ENCODE assay signal across 25 cellular contexts in genomic region chr18:48098007-48098406, GRCh38.
A peak's percentile ranks its signal among the peaks of the same experiment; 100 is the strongest.
DNase-seq lines count a peak whose midpoint lies in the region; ATAC-seq, FAIRE-seq and TF ChIP-seq lines count a peak whose summit lies in the region.
"Had no signal": no experiment of that assay in that cellular context is flagged by ENCODE, and none has a peak within 500 bp of the region (broad histone marks: within the 10 kb centered on the region; RNA-seq: fewer than 3 reads in every experiment).

No MANE protein-coding gene starts in this region.

- no peaks in the 10 kb centered on the region for H3K36me3 ChIP-seq in bronchial epithelial cell (ENCODE audit: control insufficient read depth, insufficient read depth, low read length)
- no peaks in the 10 kb centered on the region for H3K36me3 ChIP-seq in keratinocyte (ENCODE audit: control insufficient read depth in 2 of 2, extremely low read depth in 1 of 2, insufficient read depth in 2 of 2, low read length in 2 of 2)
- H3K36me3 ChIP-seq: BLaER1 treated with 17β-estradiol and CSF1 and Interleukin-3, amounts not matched to agents 10 nM and 100 nM had no signal

- intact Hi-C loops in right cardiac atrium (cut with DNase I), result no loop called here

- H3K9me3 ChIP-seq in keratinocyte (ENCODE audit: control insufficient read depth, low read depth, low read length), result no peaks in the 10 kb centered on the region
- H3K9me3 ChIP-seq in right cardiac atrium (ENCODE audit: control insufficient read depth, low read length), result no peaks in the 10 kb centered on the region
- H3K9me3 ChIP-seq: A549; BLaER1 treated with 17β-estradiol and CSF1 and Interleukin-3, amounts not matched to agents 10 nM and 100 nM had no signal

- H3K9me1 ChIP-seq in keratinocyte (ENCODE audit: control insufficient read depth, extremely low read depth, insufficient read depth, low read length), result no peaks in the 10 kb centered on the region

- peak; percentile 45 for DNase-seq in HPDE6-E6E7 (ENCODE audit: extremely low spot score)
- peak; percentile 41 for DNase-seq in NCI-H69 (lab: John Stamatoyannopoulos, UW)
- DNase-seq in bronchial epithelial cell (ENCODE audit: low read depth), result peak; percentile 83
- peak; percentile 80 for DNase-seq in keratinocyte (ENCODE audit: low read depth, low spot score)
- no peak for DNase-seq in right cardiac atrium
- no peak for DNase-seq in activated naive CD4-positive, alpha-beta T cell treated with anti-CD3 and anti-CD28 coated beads, Interleukin-2, amount 50 U/mL, for 16 hours
- DNase-seq: AML-193; CD4-positive, alpha-beta T cell; COR-L47; DMS53; GM23248; H7; NCI-H1092; NCI-H1417 treated with DMSO at 0.1 percent for 48 hours; NCI-H187 treated with DMSO at 0.1 percent for 48 hours; NCI-H446 treated with DMSO at 0.1 percent for 48 hours; NCI-H526 treated with DMSO at 0.1 percent for 48 hours; SIG-M5 had no signal

- peaks cover 13% of the 10 kb centered on the region for H3K4me1 ChIP-seq in keratinocyte (ENCODE audit: control insufficient read depth, extremely low read depth, insufficient read depth, low read length)
- H3K4me1 ChIP-seq in right cardiac atrium (ENCODE audit: control insufficient read depth, insufficient read depth, low read length), result no peaks in the 10 kb centered on the region
- H3K4me1 ChIP-seq: A549 had no signal

- H3K27ac ChIP-seq in keratinocyte (ENCODE audit: control insufficient read depth, insufficient read depth, low read length) (peak overlapping the region; percentile 48), right cardiac atrium (ENCODE audit: low read length) (no peak overlapping the region)
- H3K27ac ChIP-seq: A549; BLaER1 treated with 17β-estradiol and CSF1 and Interleukin-3, amounts not matched to agents 10 nM and 100 nM; GM23248; KMS-11; SK-N-MC had no signal

- TF ChIP-seq CTCF in bronchial epithelial cell (IDR thresholded peaks at IDR 0.05; ENCODE audit: insufficient read depth, low read length, severe bottlenecking), result no peak
- no peak for TF ChIP-seq CTCF in keratinocyte (optimal IDR thresholded peaks at IDR 0.05 in 1 of 3, IDR thresholded peaks at IDR 0.05 in 1 of 3, conservative IDR thresholded peaks at IDR 0.05 in 1 of 3; ENCODE audit: extremely low read depth in 1 of 3, insufficient read depth in 2 of 3, low read length in 3 of 3)

- peaks cover 2% of the 10 kb centered on the region for H3K27me3 ChIP-seq in bronchial epithelial cell (ENCODE audit: control insufficient read depth, insufficient read depth, low read length)
- H3K27me3 ChIP-seq in keratinocyte (ENCODE audit: control insufficient read depth, extremely low read depth, insufficient read depth, low read length), result peaks cover 4% of the 10 kb centered on the region
- H3K27me3 ChIP-seq in right cardiac atrium (ENCODE audit: control insufficient read depth, insufficient read depth), result no peaks in the 10 kb centered on the region
- H3K27me3 ChIP-seq: BLaER1 treated with 17β-estradiol and CSF1 and Interleukin-3, amounts not matched to agents 10 nM and 100 nM had no signal

- peak; percentile 32 for FAIRE-seq in bronchial epithelial cell (lab: Jason Lieb, UNC)
- FAIRE-seq in keratinocyte (lab: Jason Lieb, UNC), result peak; percentile 98
- FAIRE-seq: A549, G401.6 had no signal

- ATAC-seq in HG02571 (IDR thresholded peaks at IDR 0.05; ENCODE audit: unreplicated experiment) (no peak), right cardiac atrium (no peak)
- ATAC-seq: Panc1 had no signal

- 72% methylated on average over 3 of the region's 3 CpGs for WGBS in right cardiac atrium

- H3K4me2 ChIP-seq in keratinocyte (ENCODE audit: control insufficient read depth, extremely low read depth, insufficient read depth, low read depth, low read length), result peak overlapping the region; percentile 36
- H3K4me2 ChIP-seq: A549; BLaER1 treated with 17β-estradiol and CSF1 and Interleukin-3, amounts not matched to agents 10 nM and 100 nM; KMS-11 had no signal

- H3K9ac ChIP-seq in keratinocyte (ENCODE audit: control insufficient read depth, extremely low read depth, insufficient read depth, low read length), result no peak overlapping the region
- H3K9ac ChIP-seq: BLaER1 treated with 17β-estradiol and CSF1 and Interleukin-3, amounts not matched to agents 10 nM and 100 nM; GM23248; KMS-11 had no signal

- no peak overlapping the region for H2AFZ ChIP-seq in keratinocyte (ENCODE audit: control insufficient read depth, low read length)
- H2AFZ ChIP-seq: GM23248 had no signal

- dilution Hi-C loops in keratinocyte (cut with MboI; ENCODE audit: extremely low pct_ligation_motif_present, low sequenced_read_pairs), result no loop called here

- H3K4me3 ChIP-seq in bronchial epithelial cell (ENCODE audit: low read depth, low read length), result no peak overlapping the region
- H3K4me3 ChIP-seq in keratinocyte (ENCODE audit: control insufficient read depth in 2 of 3, extremely low read depth in 1 of 3, insufficient read depth in 2 of 3, low read depth in 1 of 3, low read length in 3 of 3), result no peak overlapping the region
- no peak overlapping the region for H3K4me3 ChIP-seq in right cardiac atrium (ENCODE audit: low read length)
- H3K4me3 ChIP-seq: A549; BLaER1 treated with 17β-estradiol and CSF1 and Interleukin-3, amounts not matched to agents 10 nM and 100 nM; GM23248; SK-N-MC had no signal

- no peaks in the 10 kb centered on the region for H3K79me2 ChIP-seq in keratinocyte (ENCODE audit: control insufficient read depth, insufficient read depth, low read length)

- H4K20me1 ChIP-seq in keratinocyte (ENCODE audit: control insufficient read depth, extremely low read depth, insufficient read depth, low read length), result no peaks in the 10 kb centered on the region
- H4K20me1 ChIP-seq: BLaER1 treated with 17β-estradiol and CSF1 and Interleukin-3, amounts not matched to agents 10 nM and 100 nM had no signal

Comparison
In these comparisons a context has a peak if more than half of its experiments do, and no peak if none do; other contexts are left out.
1. DNase-seq: peak in HPDE6-E6E7 (single experiment), NCI-H69 (single experiment), bronchial epithelial cell (single experiment) and keratinocyte (single experiment); none in right cardiac atrium (0 of 3) and activated naive CD4-positive, alpha-beta T cell treated with anti-CD3 and anti-CD28 coated beads, Interleukin-2, amount 50 U/mL, for 16 hours (single experiment).